In the genomic region with DNA sequence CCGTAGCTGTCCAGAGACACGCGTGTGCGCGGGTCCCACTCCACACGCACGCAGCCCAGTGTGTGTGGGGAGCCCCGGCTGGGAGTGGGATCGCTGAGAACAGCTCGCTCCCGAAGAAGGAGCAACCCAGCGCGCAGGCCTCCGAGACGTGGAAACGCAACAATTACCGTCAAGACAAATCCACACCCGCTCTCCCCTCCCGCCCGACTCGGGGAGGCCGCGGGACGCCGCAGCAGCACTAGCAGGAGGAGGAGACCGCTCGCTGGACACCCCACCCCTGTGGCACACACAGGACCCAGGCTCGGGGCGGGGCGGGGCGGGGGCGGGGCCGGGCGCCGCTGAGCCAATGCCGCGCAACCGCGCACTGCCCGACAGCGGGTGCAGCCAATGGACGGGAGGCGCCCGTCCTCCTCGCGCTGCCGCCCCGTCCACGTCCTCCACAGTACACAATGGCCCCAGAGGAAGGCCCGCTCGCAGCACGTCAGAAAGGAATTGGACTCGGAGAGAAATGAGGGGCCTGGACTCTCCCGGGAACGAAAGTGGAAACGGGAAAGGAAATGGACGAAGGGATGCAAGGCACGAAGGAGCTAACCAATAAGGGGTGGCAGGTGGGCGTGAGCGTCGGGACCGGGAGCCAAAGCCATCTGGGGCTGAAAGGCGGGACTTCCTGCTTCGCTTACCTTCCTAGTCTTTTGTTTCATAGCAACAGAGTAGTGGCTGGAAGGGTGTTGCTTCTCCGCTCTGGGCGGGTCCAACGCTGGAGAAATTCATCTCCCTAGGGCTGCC, we compare ENCODE assay signal across 8 cellular contexts. TPM values are rescaled to one million over a fixed set of nuclear protein-coding genes. Genes with fewer than 3 reads are reported as not detected.
DNase-seq lines count a peak whose midpoint lies in the region; ATAC-seq and TF ChIP-seq lines count a peak whose summit lies in the region.

A gene (minus strand): TSS at position 268 of the 786 bp plus-strand sequence. CDS start 1,435 bp downstream, outside the sequence.

- H3K4me3 ChIP-seq in MG63 (peak within 1 kb of the TSS; percentile 89), fibroblast of pulmonary artery (replicated peaks; ENCODE audit: low read depth, low read length) (peak within 1 kb of the TSS; percentile 86)

- H3K9me3 ChIP-seq in H9 (ENCODE audit: control insufficient read depth, low read depth, low read length): no peaks in the 10 kb centered on the region
- H3K9me3 ChIP-seq in MG63: no peaks in the 10 kb centered on the region

- no peak for TF ChIP-seq CTCF in H9 (conservative IDR thresholded peaks at IDR 0.05)
- TF ChIP-seq CTCF in fibroblast of pulmonary artery (IDR thresholded peaks at IDR 0.05; ENCODE audit: low read length, missing control alignments): no peak

- H2AK5ac ChIP-seq in H9 (ENCODE audit: insufficient read length, low read length): no peak within 1 kb of the TSS

- H3K79me2 ChIP-seq in H9 (ENCODE audit: insufficient read depth, low read length): peaks cover 3% of the 10 kb centered on the region; the same call in 1 of the 2 replicates

- peak within 1 kb of the TSS; percentile 77 for H3K9ac ChIP-seq in H9 (ENCODE audit: extremely low read depth, insufficient read length, low read length)

- peak within 1 kb of the TSS; percentile 89 for H3K4me2 ChIP-seq in H9 (ENCODE audit: insufficient read depth, insufficient read length, low read length)

- peak within 1 kb of the TSS; percentile 68 for H2AFZ ChIP-seq in H9 (ENCODE audit: low read length)

- H2BK20ac ChIP-seq in H9 (ENCODE audit: low read depth, low read length, poor library complexity, severe bottlenecking): no peak within 1 kb of the TSS

- no peak within 1 kb of the TSS for H2BK5ac ChIP-seq in H9 (ENCODE audit: insufficient read length, low read length)

- H3K27me3 ChIP-seq in H9 (ENCODE audit: insufficient read depth, low read length): no peaks in the 10 kb centered on the region
- no peaks in the 10 kb centered on the region for H3K27me3 ChIP-seq in MG63

- H3K27ac ChIP-seq in H9 (ENCODE audit: insufficient read length, low read depth, low read length): peak within 1 kb of the TSS; percentile 21

- peak within 1 kb of the TSS; percentile 64 for H3K18ac ChIP-seq in H9 (ENCODE audit: insufficient read length, low read depth, low read length)

- no peak within 1 kb of the TSS for H2BK120ac ChIP-seq in H9 (ENCODE audit: low read depth, low read length, poor library complexity, severe bottlenecking)

- H3K36me3 Mint-ChIP-seq in H9 (ENCODE audit: insufficient read depth in 1 of 3, low read depth in 3 of 3): peaks cover 2 to 13% (median 3%) of the 10 kb centered on the region in 3 experiments; a peak in 5 of 7 replicates
- H3K36me3 Mint-ChIP-seq in natural killer cell treated with Interleukin-12 subunit alpha and Interleukin-12 subunit beta and Interleukin-15 and Interleukin-18, amount 100 ng/mL, for 72 hours: peaks cover 12% of the 10 kb centered on the region

- no peak within 1 kb of the TSS for H3K23ac ChIP-seq in H9 (ENCODE audit: insufficient read length, low read depth, low read length)

- no peak within 1 kb of the TSS for H4K8ac ChIP-seq in H9 (replicated peaks; ENCODE audit: insufficient read length, low read depth, low read length)

- H2BK12ac ChIP-seq in H9 (ENCODE audit: insufficient read length, low read depth, low read length): no peak within 1 kb of the TSS

- H3K79me1 ChIP-seq in H9 (ENCODE audit: insufficient read depth, low read depth, low read length, poor library complexity, severe bottlenecking): no peaks in the 10 kb centered on the region

- H3K27me3 Mint-ChIP-seq in H9 (ENCODE audit: low read depth): no peaks in the 10 kb centered on the region
- no peaks in the 10 kb centered on the region for H3K27me3 Mint-ChIP-seq in natural killer cell treated with Interleukin-12 subunit alpha and Interleukin-12 subunit beta and Interleukin-15 and Interleukin-18, amount 100 ng/mL, for 72 hours

- H3K4ac ChIP-seq in H9 (ENCODE audit: low read depth, low read length): no peak within 1 kb of the TSS

- H3K56ac ChIP-seq in H9 (ENCODE audit: insufficient read length, low read depth, low read length): no peak within 1 kb of the TSS

- no peak within 1 kb of the TSS for H2BK15ac ChIP-seq in H9 (ENCODE audit: low read depth, low read length)

- H3K4me3 Mint-ChIP-seq in H9: peak within 1 kb of the TSS; percentile 98
- peak within 1 kb of the TSS; percentile 92 for H3K4me3 Mint-ChIP-seq in natural killer cell treated with Interleukin-12 subunit alpha and Interleukin-12 subunit beta and Interleukin-15 and Interleukin-18, amount 100 ng/mL, for 72 hours

- H3K4me1 ChIP-seq in H9 (ENCODE audit: insufficient read depth, low read length): peaks cover 2% of the 10 kb centered on the region; the same call in 1 of the 2 replicates

- H4K5ac ChIP-seq in H9 (ENCODE audit: insufficient read length, low read depth, low read length): no peak within 1 kb of the TSS

- ATAC-seq in natural killer cell treated with Interleukin-12 subunit alpha and Interleukin-12 subunit beta and Interleukin-15 and Interleukin-18, amount 100 ng/mL, for 72 hours: peak; percentile 96 to 97
- ATAC-seq in stimulated activated naive CD8-positive, alpha-beta T cell treated with anti-CD3 and anti-CD28 coated beads, Interleukin-15, Interleukin-2, amounts not matched to agents 100 U/mL and 50 U/mL, for 24 hours: peak; percentile 92

- WGBS in H9 (ENCODE audit: extremely low coverage, insufficient read length, low lambda C conversion rate): no CpG with 5 or more reads among the region's 67 CpGs

- no peak within 1 kb of the TSS for H3T11ph ChIP-seq in H9 (ENCODE audit: low read length)

- peaks cover 6% of the 10 kb centered on the region; the same call in 1 of the 2 replicates for H3K36me3 ChIP-seq in MG63

- DNase-seq in ELF-1 (ENCODE audit: low read depth, low spot score): peak; percentile 99
- peak; percentile 95 for DNase-seq in H9
- DNase-seq in MG63: peak; percentile 96
- peak; percentile 96 for DNase-seq in SHP77 treated with DMSO at 0.1 percent for 48 hours (lab: John Stamatoyannopoulos, UW)
- peak; percentile 94 for DNase-seq in activated effector memory CD4-positive, alpha-beta T cell treated with anti-CD3 and anti-CD28 coated beads, Interleukin-2, amount 50 U/mL, for 16 hours
- peak; percentile 98 for DNase-seq in fibroblast of pulmonary artery (ENCODE audit: low read depth)
- peak; percentile 91 for DNase-seq in natural killer cell treated with Interleukin-12 subunit alpha and Interleukin-12 subunit beta and Interleukin-15 and Interleukin-18, amount 100 ng/mL, for 72 hours (ENCODE audit: low spot score)
- peak; percentile 82 for DNase-seq in stimulated activated naive CD8-positive, alpha-beta T cell treated with anti-CD3 and anti-CD28 coated beads, Interleukin-15, Interleukin-2, amounts not matched to agents 100 U/mL and 50 U/mL, for 24 hours

- H3K14ac ChIP-seq in H9 (ENCODE audit: insufficient read depth, low read length): peak within 1 kb of the TSS; percentile 85

- no peaks in the 10 kb centered on the region for H4K20me1 ChIP-seq in H9 (ENCODE audit: control insufficient read depth, insufficient read depth, insufficient read length)

- H3K23me2 ChIP-seq in H9 (ENCODE audit: insufficient read length, low read depth, low read length, poor library complexity, severe bottlenecking): peaks cover 8% of the 10 kb centered on the region

- no peak within 1 kb of the TSS for H4K91ac ChIP-seq in H9 (ENCODE audit: insufficient read length, low read depth, low read length)

- H3K9me3 Mint-ChIP-seq in H9: no peaks in the 10 kb centered on the region
- no peaks in the 10 kb centered on the region for H3K9me3 Mint-ChIP-seq in natural killer cell treated with Interleukin-12 subunit alpha and Interleukin-12 subunit beta and Interleukin-15 and Interleukin-18, amount 100 ng/mL, for 72 hours

- peak within 1 kb of the TSS; percentile 99 for H3K27ac Mint-ChIP-seq in H9
- H3K27ac Mint-ChIP-seq in natural killer cell treated with Interleukin-12 subunit alpha and Interleukin-12 subunit beta and Interleukin-15 and Interleukin-18, amount 100 ng/mL, for 72 hours: peak within 1 kb of the TSS; percentile 87 to 96

- peaks cover 26 to 34% of the 10 kb centered on the region in 2 experiments for H3K4me1 Mint-ChIP-seq in H9
- peaks cover 30 to 52% of the 10 kb centered on the region in 2 donors for H3K4me1 Mint-ChIP-seq in natural killer cell treated with Interleukin-12 subunit alpha and Interleukin-12 subunit beta and Interleukin-15 and Interleukin-18, amount 100 ng/mL, for 72 hours (ENCODE audit: low read depth in 2 of 2)

RNA-seq across cellular contexts. Expression of the gene that starts here (rescaled TPM):
- total RNA-seq in H9 (2021): 22.4 and 25.7 TPM in 2 replicates
- 2.9 and 14.5 TPM in 2 replicates for total RNA-seq in MG63 (2014; rRNA removed; shearing (Covaris generic); ENCODE audit: low replicate concordance)
- 10 to 100 TPM; 70.8 to 78.3 TPM for total RNA-seq in natural killer cell treated with Interleukin-12 subunit alpha and Interleukin-12 subunit beta and Interleukin-15 and Interleukin-18, amount 100 ng/mL, for 72 hours

Comparison
In these comparisons a context has a peak if more than half of its experiments do, and no peak if none do; other contexts are left out.
1. Peak in every context shown above with its lines: DNase-seq, ATAC-seq, H3K4me3 ChIP-seq and H3K27ac ChIP-seq.